ENCODE assay signal across 2 cellular contexts in genomic region chr16:1613240-1613639, GRCh38.
A peak's percentile ranks its signal among the peaks of the same experiment; 100 is the strongest.
TF ChIP-seq lines count a peak whose summit lies in the region.

No MANE protein-coding gene starts in this region.

TF ChIP-seq in IMR-90, 13 proteins besides CTCF, POLR2A, EP300 and RAD21:
- peak; percentile 28; the same call in 1 of the 2 replicates for TF ChIP-seq MXI1 (IDR thresholded peaks at IDR 0.05; ENCODE audit: borderline replicate concordance, low read depth, low read length)
- TF ChIP-seq BHLHE40 (IDR thresholded peaks at IDR 0.05; ENCODE audit: low read depth, low read length): no peak
TF ChIP-seq in IMR-90: peak in this region for 1.

TF ChIP-seq in HepG2, 621 proteins besides CTCF, POLR2A, EP300 and RAD21:
- TF ChIP-seq ZNF616 (CRISPR knock-in tag; IDR thresholded peaks at IDR 0.05; ENCODE audit: low read depth) (no peak), CBX1 (IDR thresholded peaks at IDR 0.05; ENCODE audit: low read depth) (no peak), KDM5A (IDR thresholded peaks at IDR 0.05; ENCODE audit: borderline replicate concordance, low read length) (no peak), MZF1 (CRISPR knock-in tag; IDR thresholded peaks at IDR 0.05; ENCODE audit: borderline replicate concordance) (no peak), SALL2 (CRISPR knock-in tag; IDR thresholded peaks at IDR 0.05) (no peak), ZBTB42 (CRISPR knock-in tag; IDR thresholded peaks at IDR 0.05) (no peak), ZNF629 (CRISPR knock-in tag; conservative IDR thresholded peaks at IDR 0.05) (no peak), ZNF468 (CRISPR knock-in tag; IDR thresholded peaks at IDR 0.05) (no peak), TEAD2 (CRISPR knock-in tag; IDR thresholded peaks at IDR 0.05) (no peak), MBNL3 (CRISPR knock-in tag; conservative IDR thresholded peaks at IDR 0.05) (no peak), ZNF839 (CRISPR knock-in tag; IDR thresholded peaks at IDR 0.05; ENCODE audit: borderline replicate concordance) (no peak), SAP130 (CRISPR knock-in tag; IDR thresholded peaks at IDR 0.05; ENCODE audit: low read depth) (0 out of 2 replicates have a peak, but pooled peaks have one; percentile 1), ZSCAN12 (CRISPR knock-in tag; IDR thresholded peaks at IDR 0.05) (no peak), MAZ (IDR thresholded peaks at IDR 0.05; ENCODE audit: borderline replicate concordance, low read depth, low read length) (no peak), MAZ (CRISPR knock-in tag; IDR thresholded peaks at IDR 0.05; ENCODE audit: low read depth) (no peak), ZNF20 (CRISPR knock-in tag; IDR thresholded peaks at IDR 0.05) (no peak), YEATS2 (CRISPR knock-in tag; IDR thresholded peaks at IDR 0.05; ENCODE audit: borderline replicate concordance) (no peak), ASH2L (IDR thresholded peaks at IDR 0.05; ENCODE audit: insufficient read length, low read depth, low read length) (peak; percentile 36)
